9 cellular contexts compared by ENCODE assay signal in genomic region chr19:41328818-41329220, GRCh38. TPM values are rescaled to one million over a fixed set of nuclear protein-coding genes. Genes with fewer than 3 reads are reported as not detected.
DNase-seq lines count a peak whose midpoint lies in the region; ATAC-seq and TF ChIP-seq lines count a peak whose summit lies in the region.
"Had no signal": no experiment of that assay in that cellular context is flagged by ENCODE, and none has a peak within 500 bp of the region (broad histone marks: within the 10 kb centered on the region; RNA-seq: fewer than 3 reads in every experiment).

No MANE protein-coding gene starts in this region.

- peak overlapping the region; percentile 85 to 98 (median 95) for H3K27ac Mint-ChIP-seq in IgD-negative memory B cell
- H3K27ac Mint-ChIP-seq in activated naive CD4-positive, alpha-beta T cell treated with anti-CD3 and anti-CD28 coated beads, Interleukin-2, amount 50 U/mL, for 72 hours: peak overlapping the region; percentile 96

- no peak for TF ChIP-seq CTCF in omental fat pad (IDR thresholded peaks at IDR 0.05)

- H3K9ac ChIP-seq in BLaER1 treated with 17β-estradiol and CSF1 and Interleukin-3, amounts not matched to agents 10 nM and 100 nM: peak overlapping the region; percentile 57 to 83 (median 77); a peak in 21 of 22 replicates

- peaks cover 33 to 53% (median 46%) of the 10 kb centered on the region in 11 experiments; a peak in 21 of 22 replicates for H3K36me3 ChIP-seq in BLaER1 treated with 17β-estradiol and CSF1 and Interleukin-3, amounts not matched to agents 10 nM and 100 nM
- peaks cover 65% of the 10 kb centered on the region for H3K36me3 ChIP-seq in mesodermal cell (ENCODE audit: control insufficient read depth, insufficient read depth, low read length)

- DNase-seq in activated naive CD4-positive, alpha-beta T cell treated with anti-CD3 and anti-CD28 coated beads, Interleukin-2, amount 50 U/mL, for 72 hours (ENCODE audit: low spot score in 2 of 2): no peak
- DNase-seq in omental fat pad (ENCODE audit: low spot score) (no peak), cerebellum (ENCODE audit: low spot score) (no peak), epidermal melanocyte (ENCODE audit: insufficient read length, low spot score) (no peak)
- DNase-seq: NCI-H226 had no signal

- peaks cover 4% of the 10 kb centered on the region for H3K36me3 Mint-ChIP-seq in IgD-negative memory B cell
- H3K36me3 Mint-ChIP-seq in activated naive CD4-positive, alpha-beta T cell treated with anti-CD3 and anti-CD28 coated beads, Interleukin-2, amount 50 U/mL, for 72 hours: peaks cover 10 to 32% of the 10 kb centered on the region in 2 donors

- WGBS in mesodermal cell (ENCODE audit: insufficient coverage in 2 of 2), 2 experiments: no CpG with 5 or more reads among the region's 1 CpG

- H3K9me3 ChIP-seq in BLaER1 treated with 17β-estradiol and CSF1 and Interleukin-3, amounts not matched to agents 10 nM and 100 nM (replicated peaks in 1 of 11): no peaks in the 10 kb centered on the region
- no peaks in the 10 kb centered on the region for H3K9me3 ChIP-seq in mesodermal cell (ENCODE audit: control insufficient read depth, low read length)

- peak overlapping the region; percentile 67 to 93 (median 86); a peak in 20 of 22 replicates for H3K27ac ChIP-seq in BLaER1 treated with 17β-estradiol and CSF1 and Interleukin-3, amounts not matched to agents 10 nM and 100 nM
- H3K27ac ChIP-seq in mesodermal cell (ENCODE audit: low read depth, low read length, severe bottlenecking): peak overlapping the region; percentile 99

- H3K27me3 ChIP-seq in BLaER1 treated with 17β-estradiol and CSF1 and Interleukin-3, amounts not matched to agents 10 nM and 100 nM: no peaks in the 10 kb centered on the region

- peak overlapping the region; percentile 81 to 93 (median 88) for H3K4me3 Mint-ChIP-seq in IgD-negative memory B cell

- peaks cover 66 to 99% (median 81%) of the 10 kb centered on the region in 10 experiments for H3K4me1 ChIP-seq in BLaER1 treated with 17β-estradiol and CSF1 and Interleukin-3, amounts not matched to agents 10 nM and 100 nM
- H3K4me1 ChIP-seq in mesodermal cell (ENCODE audit: control insufficient read depth, insufficient read depth, low read length, poor library complexity, severe bottlenecking): peaks cover 49% of the 10 kb centered on the region

- peaks cover 41 to 51% (median 45%) of the 10 kb centered on the region in 3 donors for H3K4me1 Mint-ChIP-seq in IgD-negative memory B cell

- H4K20me1 ChIP-seq in BLaER1 treated with 17β-estradiol and CSF1 and Interleukin-3, amounts not matched to agents 10 nM and 100 nM: peaks cover 21 to 81% (median 55%) of the 10 kb centered on the region in 11 experiments; a peak in 21 of 22 replicates

- peaks cover 3% of the 10 kb centered on the region for H3K27me3 Mint-ChIP-seq in IgD-negative memory B cell

- no peak for ATAC-seq in activated naive CD4-positive, alpha-beta T cell treated with anti-CD3 and anti-CD28 coated beads, Interleukin-2, amount 50 U/mL, for 72 hours
- ATAC-seq in GM19397 (IDR thresholded peaks at IDR 0.05; ENCODE audit: unreplicated experiment): no peak
- ATAC-seq in omental fat pad (ENCODE audit: low FRiP score): no peak

- H3K4me3 ChIP-seq in BLaER1 treated with 17β-estradiol and CSF1 and Interleukin-3, amounts not matched to agents 10 nM and 100 nM: peak overlapping the region in 8 of 10 experiments; percentile 36 to 61 (median 51); a peak in 12 of 20 replicates
- no peak overlapping the region for H3K4me3 ChIP-seq in mesodermal cell (ENCODE audit: extremely low read depth, insufficient read depth, low read length, poor library complexity, severe bottlenecking)

- H3K4me2 ChIP-seq in BLaER1 treated with 17β-estradiol and CSF1 and Interleukin-3, amounts not matched to agents 10 nM and 100 nM: peak overlapping the region; percentile 87 to 99 (median 97)

- H3K9me3 Mint-ChIP-seq in IgD-negative memory B cell: no peaks in the 10 kb centered on the region
- H3K9me3 Mint-ChIP-seq in activated naive CD4-positive, alpha-beta T cell treated with anti-CD3 and anti-CD28 coated beads, Interleukin-2, amount 50 U/mL, for 72 hours: no peaks in the 10 kb centered on the region

RNA-seq across cellular contexts. Expression of gene CCDC97, which starts 18.8 kb away (rescaled TPM):
- 34.5 TPM for polyA plus RNA-seq in IgD-negative memory B cell
- 10 to 100 TPM; 24.7 to 43.1 TPM for total RNA-seq in activated naive CD4-positive, alpha-beta T cell treated with anti-CD3 and anti-CD28 coated beads, Interleukin-2, amount 50 U/mL, for 72 hours
- 14.6 TPM for polyA plus RNA-seq in mesodermal cell (2013, experiment 1 of 2)
- 13.1 TPM for polyA plus RNA-seq in mesodermal cell (2013, experiment 2 of 2)
- total RNA-seq in omental fat pad (10 to 100 TPM; 11.8 to 16.6 (median 13.9) TPM), cerebellum (8.3 TPM)

RNA-seq across cellular contexts. Expression of gene TGFB1, which starts 24.9 kb away (rescaled TPM):
- 49.3 TPM for polyA plus RNA-seq in IgD-negative memory B cell
- total RNA-seq in activated naive CD4-positive, alpha-beta T cell treated with anti-CD3 and anti-CD28 coated beads, Interleukin-2, amount 50 U/mL, for 72 hours: 100 to 1,000 TPM in 1 of 2 donors, 10 to 100 TPM in 1; 73.4 to 126 TPM
- polyA plus RNA-seq in mesodermal cell (2013, experiment 1 of 2): 344 TPM
- 264 TPM for polyA plus RNA-seq in mesodermal cell (2013, experiment 2 of 2)
- 10 to 100 TPM; 17.6 to 43.0 (median 25.2) TPM for total RNA-seq in omental fat pad
- total RNA-seq in cerebellum: 1.7 TPM

RNA-seq across cellular contexts. Expression of gene B9D2, which starts 35.1 kb away (rescaled TPM):
- 10.5 TPM for polyA plus RNA-seq in IgD-negative memory B cell
- total RNA-seq in activated naive CD4-positive, alpha-beta T cell treated with anti-CD3 and anti-CD28 coated beads, Interleukin-2, amount 50 U/mL, for 72 hours: 1 to 10 TPM; 4.7 to 7.8 TPM
- polyA plus RNA-seq in mesodermal cell (2013, experiment 1 of 2): 5.7 TPM
- polyA plus RNA-seq in mesodermal cell (2013, experiment 2 of 2): 6.2 TPM
- total RNA-seq in omental fat pad (1 to 10 TPM; 3.3 to 6.8 (median 5.1) TPM), cerebellum (2.4 TPM)

RNA-seq across cellular contexts. Expression of gene TMEM91, which starts 47.5 kb away (rescaled TPM):
- 1.8 TPM for polyA plus RNA-seq in IgD-negative memory B cell
- 10 to 100 TPM in 1 of 2 donors, 1 to 10 TPM in 1; 8.2 to 11.0 TPM for total RNA-seq in activated naive CD4-positive, alpha-beta T cell treated with anti-CD3 and anti-CD28 coated beads, Interleukin-2, amount 50 U/mL, for 72 hours
- polyA plus RNA-seq in mesodermal cell (2013, experiment 1 of 2): 11.1 TPM
- polyA plus RNA-seq in mesodermal cell (2013, experiment 2 of 2): 7.8 TPM
- 10 to 100 TPM; 12.4 to 44.3 (median 14.2) TPM for total RNA-seq in omental fat pad
- total RNA-seq in cerebellum: 5.6 TPM
